8 cellular contexts compared by ENCODE assay signal in the genomic region with DNA sequence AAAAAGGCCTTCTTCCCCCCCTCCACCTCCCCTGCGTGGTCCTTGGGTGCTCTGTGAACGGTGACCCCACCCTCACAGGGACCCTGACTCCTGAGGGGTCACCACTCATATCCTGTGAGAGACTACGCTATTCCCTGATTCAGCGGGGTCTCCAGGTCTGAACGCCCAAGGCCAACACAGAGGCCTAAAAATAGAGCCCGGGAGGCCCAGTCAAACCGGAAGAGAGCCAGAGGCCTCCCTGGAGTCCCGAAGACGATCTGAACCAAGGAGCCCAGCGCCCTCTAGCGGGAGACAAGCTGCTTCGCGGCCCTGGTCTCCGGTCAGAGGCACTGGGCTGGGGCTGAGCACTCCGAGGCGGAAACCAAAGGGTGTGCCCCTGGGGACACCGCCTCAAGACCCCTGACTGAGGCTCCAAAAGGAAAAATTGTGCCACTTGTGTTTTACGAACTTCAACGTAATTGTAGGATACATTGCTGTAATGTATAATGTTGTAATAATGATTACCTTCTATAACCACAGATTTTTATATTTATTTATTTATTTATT. TPM values are rescaled to one million over a fixed set of nuclear protein-coding genes. Genes with fewer than 3 reads are reported as not detected.
A peak's percentile ranks its signal among the peaks of the same experiment; 100 is the strongest.
DNase-seq lines count a peak whose midpoint lies in the region; ATAC-seq and TF ChIP-seq lines count a peak whose summit lies in the region.

No MANE protein-coding gene starts in this region.

- H3K9me3 ChIP-seq in BE2C, result no peaks in the 10 kb centered on the region

- peak; percentile 92 for TF ChIP-seq CTCF in BE2C (IDR thresholded peaks at IDR 0.05; ENCODE audit: low read depth, low read length)

- H3K36me3 ChIP-seq in BE2C, result no peaks in the 10 kb centered on the region

- DNase-seq in BE2C (peak; percentile 94), NCI-H446 (lab: John Stamatoyannopoulos, UW) (peak; percentile 97), left colon (peak; percentile 95 to 96)
- peak; percentile 92 for DNase-seq in activated CD4-positive, CD25-positive, alpha-beta regulatory T cell treated with anti-CD3 and anti-CD28 coated beads, Interleukin-2, amount 50 U/mL, for 16 hours (ENCODE audit: low read depth, low spot score)
- peak; percentile 87 for DNase-seq in central memory CD4-positive, alpha-beta T cell
- peak; percentile 90 to 92 for DNase-seq in stimulated activated CD4-positive, alpha-beta T cell treated with anti-CD3 and anti-CD28 coated beads, Interleukin-1b, Interleukin-23, amount 100 ng/mL, for 1 hour (ENCODE audit: low read depth in 2 of 2)

- ATAC-seq in GM19324 (IDR thresholded peaks at IDR 0.05; ENCODE audit: low FRiP score, unreplicated experiment) (peak; percentile 89), HG03442 (IDR thresholded peaks at IDR 0.05; ENCODE audit: unreplicated experiment) (peak; percentile 94), left colon (peak; percentile 100)

- H3K4me3 ChIP-seq in BE2C (ENCODE audit: low read depth, low read length), result no peak overlapping the region

- no peaks in the 10 kb centered on the region for H3K27me3 ChIP-seq in BE2C

- H3K4me1 ChIP-seq in BE2C, result no peaks in the 10 kb centered on the region

- intact Hi-C loops in left colon (cut with DNase I, micrococcal nuclease), result loop anchor here (5.0 to 10.0 kb wide), 2 partner anchors 93 to 196 kb away; a partner anchor contains a TSS

RNA-seq across cellular contexts. Expression of a gene that starts 42.4 kb away (rescaled TPM):
- 9.3 TPM for polyA plus RNA-seq in BE2C (2012; ENCODE audit: insufficient read depth, insufficient read length, low read depth)
- total RNA-seq in left colon, result 10 to 100 TPM; 27.0 to 28.7 TPM
